In the genomic region with DNA sequence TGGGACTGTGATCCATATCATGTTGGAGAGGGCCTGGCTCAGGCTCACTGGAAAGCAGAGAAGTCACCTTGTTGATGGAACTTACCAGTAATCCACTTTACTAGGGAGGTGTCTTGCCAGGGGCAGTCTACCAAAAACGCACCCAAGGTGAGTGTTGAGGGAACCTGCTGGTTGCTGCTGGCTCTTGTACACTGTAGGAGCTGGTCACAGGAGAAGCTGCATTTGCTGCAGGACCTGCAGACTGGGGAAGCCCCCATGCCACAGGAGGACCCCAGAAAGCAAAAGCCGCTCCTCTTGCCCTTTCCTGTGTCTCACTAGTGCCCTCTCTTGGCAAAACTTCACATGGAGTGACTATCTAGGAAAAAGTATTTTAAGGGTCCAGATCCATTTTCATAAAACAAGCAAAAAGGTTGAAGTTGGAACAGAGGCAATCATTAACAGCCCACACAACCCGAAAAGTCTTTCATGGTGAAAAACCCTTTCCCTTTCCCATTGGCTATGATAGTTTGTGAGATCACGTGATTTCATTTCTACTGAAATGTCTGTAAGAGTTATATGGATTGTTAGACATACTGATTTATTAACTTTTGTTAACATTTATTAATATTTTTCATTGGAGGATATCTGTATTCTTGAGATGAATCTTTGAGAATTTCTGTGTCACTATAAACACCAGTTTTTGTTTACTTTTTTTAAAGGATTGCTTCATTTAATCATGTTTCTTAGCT, we compare ENCODE assay signal across 8 cellular contexts. TPM values are rescaled to one million over a fixed set of nuclear protein-coding genes. Genes with fewer than 3 reads are reported as not detected.
DNase-seq lines count a peak whose midpoint lies in the region; ATAC-seq, FAIRE-seq and TF ChIP-seq lines count a peak whose summit lies in the region.

No MANE protein-coding gene starts in this region.

- H3K27ac ChIP-seq in HepG2 (ENCODE audit: extremely low read length, insufficient read depth, low read length) = no peak overlapping the region
- H3K27ac ChIP-seq in RWPE1 = no peak overlapping the region

- no peak for TF ChIP-seq POLR2A in HepG2 (IDR thresholded peaks at IDR 0.05; ENCODE audit: insufficient read depth in 1 of 2, low read depth in 2 of 2, low read length in 2 of 2)

- H3K27me3 ChIP-seq in HepG2 (ENCODE audit: control insufficient read depth in 1 of 2, insufficient read depth in 2 of 2, low read length in 2 of 2) = no peaks in the 10 kb centered on the region; a peak in 1 of 5 replicates

- peaks cover 14% of the 10 kb centered on the region for H3K4me1 Mint-ChIP-seq in brain

- no peaks in the 10 kb centered on the region for H3K27me3 Mint-ChIP-seq in brain

- TF ChIP-seq CTCF in brain (conservative IDR thresholded peaks at IDR 0.05) (peak; percentile 38 to 62), HepG2 (CRISPR knock-in tag; IDR thresholded peaks at IDR 0.05) (peak; percentile 72), RWPE1 (conservative IDR thresholded peaks at IDR 0.05; ENCODE audit: low read depth) (no peak)

- H3K9ac ChIP-seq in HepG2 (ENCODE audit: insufficient read depth, low read depth, low read length) = no peak overlapping the region

- TF ChIP-seq EP300 in HepG2 (IDR thresholded peaks at IDR 0.05; ENCODE audit: low read depth in 2 of 2, low read length in 2 of 2) (no peak), HepG2 (CRISPR knock-in tag; IDR thresholded peaks at IDR 0.05; ENCODE audit: borderline replicate concordance) (no peak)

- DNase-seq in NCI-H187 (lab: John Stamatoyannopoulos, UW) (peak; percentile 16 to 50), NCI-H187 treated with DMSO at 0.1 percent for 48 hours (lab: John Stamatoyannopoulos, UW) (no peak), Kasumi-1 (lab: John Stamatoyannopoulos, UW) (peak; percentile 67 to 73), HepG2 (ENCODE audit: low spot score) (peak; percentile 50), RWPE1 (ENCODE audit: low spot score) (no peak)

- H3K4me3 Mint-ChIP-seq in brain = no peak overlapping the region

- no peaks in the 10 kb centered on the region for H3K9me3 ChIP-seq in HepG2 (ENCODE audit: low read length)

- H2AFZ ChIP-seq in HepG2 (ENCODE audit: low read length) = no peak overlapping the region

- no peaks in the 10 kb centered on the region for H3K36me3 ChIP-seq in HepG2 (replicated peaks in 1 of 2; ENCODE audit: control insufficient read depth in 1 of 2, insufficient read depth in 2 of 2, low read length in 2 of 2)

- peaks cover 4% of the 10 kb centered on the region for H3K36me3 Mint-ChIP-seq in brain

- H3K4me1 ChIP-seq in HepG2 (ENCODE audit: insufficient read depth, low read length) = no peaks in the 10 kb centered on the region

- POLR2A ChIA-PET in HepG2 (lab: Yijun Ruan, JAX) = no interaction called here
- POLR2A ChIA-PET in RWPE1 (lab: Yijun Ruan, JAX; ENCODE audit: low non-redundant PET) = no interaction called here

- H3K27ac Mint-ChIP-seq in brain = no peak overlapping the region

- no TSS peak for BruUV-seq in HepG2 (replicated peaks; lab: Mats Ljungman, UMichigan)

- 33% methylated on average over 4 of the region's 4 CpGs for WGBS in HepG2 (ENCODE audit: low lambda C conversion rate)

- no peak overlapping the region for H3K4me3 ChIP-seq in HepG2 (replicated peaks in 1 of 3; ENCODE audit: insufficient read depth in 1 of 3, low read depth in 2 of 3, low read length in 3 of 3)

- peak; percentile 58; the same call in 2 of the 3 replicates for ATAC-seq in HepG2
- no peak for ATAC-seq in HG03108 (IDR thresholded peaks at IDR 0.05; ENCODE audit: unreplicated experiment)
- no peak for ATAC-seq in GM19328 (IDR thresholded peaks at IDR 0.05; ENCODE audit: unreplicated experiment)

- peak; percentile 45; the same call in 1 of the 2 replicates for TF ChIP-seq RAD21 in HepG2 (CRISPR knock-in tag; IDR thresholded peaks at IDR 0.05)

- intact Hi-C loops in HepG2 (cut with micrococcal nuclease; ENCODE audit: unreplicated experiment) = loop anchor here (1.0 kb wide), 1 partner anchor 581 kb away; no protein-coding TSS in a partner anchor

- peak; percentile 37 for FAIRE-seq in HepG2 (lab: Jason Lieb, UNC)

- in situ Hi-C loops in HepG2 (cut with HindIII; ENCODE audit: extremely low pct_ligation_motif_present, low pct_unique_long_range_greater_than_20kb) = no loop called here

- H3K79me2 ChIP-seq in HepG2 (ENCODE audit: insufficient read depth, low read length) = no peaks in the 10 kb centered on the region

- CTCF ChIA-PET in HepG2 (lab: Yijun Ruan, JAX; ENCODE audit: low intra/inter-chr PET ratio, low total read pairs) = interaction anchor here (2.4 kb wide), 1 partner anchor 582 kb away, joined by 10 read pairs; no protein-coding TSS in a partner anchor
- CTCF ChIA-PET in RWPE1 (lab: Yijun Ruan, JAX) = interaction anchor here (0.6 to 0.7 kb wide), 4 partner anchors 127 to 293 kb away, joined by 3 to 4 read pairs (median 3); no protein-coding TSS in a partner anchor

- peaks cover 0 to 4% (median 0%) of the 10 kb centered on the region in 5 experiments for H3K9me3 Mint-ChIP-seq in brain

- H4K20me1 ChIP-seq in HepG2 (ENCODE audit: insufficient read depth, low read length) = no peaks in the 10 kb centered on the region

- H3K4me2 ChIP-seq in HepG2 (ENCODE audit: low read depth, low read length) = no peak overlapping the region

TF ChIP-seq in HepG2, 621 proteins besides CTCF, POLR2A, EP300 and RAD21 (continues in another document):
- TF ChIP-seq KLF15 (CRISPR knock-in tag; IDR thresholded peaks at IDR 0.05; ENCODE audit: borderline replicate concordance) (no peak), ZNF878 (CRISPR knock-in tag; IDR thresholded peaks at IDR 0.05) (no peak), GABPA (IDR thresholded peaks at IDR 0.05; ENCODE audit: low read depth, low read length) (no peak), GABPA (CRISPR knock-in tag; IDR thresholded peaks at IDR 0.05; ENCODE audit: low read depth) (no peak), ARID2 (CRISPR knock-in tag; IDR thresholded peaks at IDR 0.05; ENCODE audit: borderline replicate concordance) (no peak), STAG1 (CRISPR knock-in tag; IDR thresholded peaks at IDR 0.05) (peak; percentile 66), MAF1 (CRISPR knock-in tag; IDR thresholded peaks at IDR 0.05; ENCODE audit: borderline replicate concordance) (no peak), MIXL1 (CRISPR knock-in tag; IDR thresholded peaks at IDR 0.05) (no peak), BCL6 (CRISPR knock-in tag; IDR thresholded peaks at IDR 0.05) (peak; percentile 78), ZNF24 (IDR thresholded peaks at IDR 0.05) (no peak)
- TF ChIP-seq, protein P1, sequence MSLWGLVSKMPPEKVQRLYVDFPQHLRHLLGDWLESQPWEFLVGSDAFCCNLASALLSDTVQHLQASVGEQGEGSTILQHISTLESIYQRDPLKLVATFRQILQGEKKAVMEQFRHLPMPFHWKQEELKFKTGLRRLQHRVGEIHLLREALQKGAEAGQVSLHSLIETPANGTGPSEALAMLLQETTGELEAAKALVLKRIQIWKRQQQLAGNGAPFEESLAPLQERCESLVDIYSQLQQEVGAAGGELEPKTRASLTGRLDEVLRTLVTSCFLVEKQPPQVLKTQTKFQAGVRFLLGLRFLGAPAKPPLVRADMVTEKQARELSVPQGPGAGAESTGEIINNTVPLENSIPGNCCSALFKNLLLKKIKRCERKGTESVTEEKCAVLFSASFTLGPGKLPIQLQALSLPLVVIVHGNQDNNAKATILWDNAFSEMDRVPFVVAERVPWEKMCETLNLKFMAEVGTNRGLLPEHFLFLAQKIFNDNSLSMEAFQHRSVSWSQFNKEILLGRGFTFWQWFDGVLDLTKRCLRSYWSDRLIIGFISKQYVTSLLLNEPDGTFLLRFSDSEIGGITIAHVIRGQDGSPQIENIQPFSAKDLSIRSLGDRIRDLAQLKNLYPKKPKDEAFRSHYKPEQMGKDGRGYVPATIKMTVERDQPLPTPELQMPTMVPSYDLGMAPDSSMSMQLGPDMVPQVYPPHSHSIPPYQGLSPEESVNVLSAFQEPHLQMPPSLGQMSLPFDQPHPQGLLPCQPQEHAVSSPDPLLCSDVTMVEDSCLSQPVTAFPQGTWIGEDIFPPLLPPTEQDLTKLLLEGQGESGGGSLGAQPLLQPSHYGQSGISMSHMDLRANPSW (CRISPR knock-in tag; IDR thresholded peaks at IDR 0.05; ENCODE audit: borderline replicate concordance) = no peak
- TF ChIP-seq, protein P2, sequence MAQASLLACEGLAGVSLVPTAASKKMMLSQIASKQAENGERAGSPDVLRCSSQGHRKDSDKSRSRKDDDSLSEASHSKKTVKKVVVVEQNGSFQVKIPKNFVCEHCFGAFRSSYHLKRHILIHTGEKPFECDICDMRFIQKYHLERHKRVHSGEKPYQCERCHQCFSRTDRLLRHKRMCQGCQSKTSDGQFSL (CRISPR knock-in tag; IDR thresholded peaks at IDR 0.05) = no peak

RNA-seq across cellular contexts. Expression of a gene that starts 59.2 kb away (rescaled TPM):
- polyA plus RNA-seq in brain (ENCODE audit: insufficient read depth, low read depth, low replicate concordance) (1.3 TPM), HepG2 (2011; rRNA removed) (0.54 and 0.82 TPM in 2 replicates)
- total RNA-seq in HepG2 (2016; rRNA removed; fragmentation: Illumina TruSeq; extraction: Trizol) = 9.2 and 10.4 TPM in 2 replicates
- total RNA-seq in HepG2 (2016; cell fraction: cytosol; rRNA removed; fragmentation: Illumina TruSeq; extraction: Trizol; ENCODE audit: low read depth) = 4.9 and 5.8 TPM in 2 replicates
- 7.7 and 12.0 TPM in 2 replicates for total RNA-seq in HepG2 (2016; cell fraction: insoluble cytoplasmic fraction; rRNA removed; fragmentation: Illumina TruSeq; extraction: Trizol)
- 6.1 and 7.6 TPM in 2 replicates for total RNA-seq in HepG2 (2016; cell fraction: membrane; rRNA removed; fragmentation: Illumina TruSeq; extraction: Trizol)
- total RNA-seq in HepG2 (2016; cell fraction: nucleus; rRNA removed; fragmentation: Illumina TruSeq; extraction: Trizol) = 6.3 and 6.7 TPM in 2 replicates
- polyA plus RNA-seq in HepG2 (2011; cell fraction: cytosol; rRNA removed) = 0.25 and 0.50 TPM in 2 replicates
- polyA plus RNA-seq in HepG2 (2011; cell fraction: nucleus; rRNA removed) = 0.14 and 0.16 TPM in 2 replicates
- polyA plus RNA-seq in HepG2 (2012) = 0.51 and 0.57 TPM in 2 replicates
- 0.34 and 0.36 TPM in 2 replicates for polyA plus RNA-seq in HepG2 (2016; cell fraction: cytosol; fragmentation: Illumina TruSeq; extraction: Trizol; ENCODE audit: low read depth)
- polyA plus RNA-seq in HepG2 (2016; cell fraction: insoluble cytoplasmic fraction; fragmentation: Illumina TruSeq; extraction: Trizol; ENCODE audit: low read depth) = 3.8 and 4.0 TPM in 2 replicates
- 0.88 and 0.97 TPM in 2 replicates for polyA plus RNA-seq in HepG2 (2016; cell fraction: membrane; fragmentation: Illumina TruSeq; extraction: Trizol; ENCODE audit: low read depth)
- polyA plus RNA-seq in HepG2 (2016; cell fraction: nucleus; fragmentation: Illumina TruSeq; extraction: Trizol; ENCODE audit: insufficient read depth, low read depth) = 2.9 and 3.3 TPM in 2 replicates
- 0.74 and 52.7 TPM in 2 replicates for polyA minus RNA-seq in HepG2 (2011; rRNA and poly(A)+ RNA removed; ENCODE audit: low replicate concordance)
- 1.1 and 3.2 TPM in 2 replicates for polyA minus RNA-seq in HepG2 (2011; cell fraction: cytosol; rRNA and poly(A)+ RNA removed)
- 3.4 and 3.5 TPM in 2 replicates for polyA minus RNA-seq in HepG2 (2011; cell fraction: nucleus; rRNA and poly(A)+ RNA removed)

Comparison
In these comparisons a context has a peak if more than half of its experiments do, and no peak if none do; other contexts are left out.
1. DNase-seq: peak in NCI-H187 (2 of 2), Kasumi-1 (2 of 2) and HepG2 (single experiment); none in NCI-H187 treated with DMSO at 0.1 percent for 48 hours (single experiment) and RWPE1 (single experiment).